ENCODE assay signal across 1 cellular context in genomic region chr20:32631916-32632460, GRCh38.
TF ChIP-seq lines count a peak whose summit lies in the region.

No MANE protein-coding gene starts in this region.

TF ChIP-seq in K562, 482 proteins besides CTCF, POLR2A, EP300 and RAD21 (continues in another document):
- peak; percentile 71; the same call in 1 of the 2 replicates for TF ChIP-seq ARID4B (CRISPR knock-in tag; IDR thresholded peaks at IDR 0.05)
- no peak for TF ChIP-seq RBM22 (IDR thresholded peaks at IDR 0.05; ENCODE audit: low read depth, low read length, poor library complexity, severe bottlenecking)
- TF ChIP-seq ZNF140 (CRISPR knock-in tag; IDR thresholded peaks at IDR 0.05), result no peak
- 0 out of 2 replicates have a peak, but pooled peaks have one; percentile 83 for TF ChIP-seq AFF4 (CRISPR knock-in tag; IDR thresholded peaks at IDR 0.05)
- TF ChIP-seq POLR2G (IDR thresholded peaks at IDR 0.05; ENCODE audit: low read depth, low read length), result peak; percentile 81
- TF ChIP-seq ZNF561 (CRISPR knock-in tag; conservative IDR thresholded peaks at IDR 0.05), result no peak
- TF ChIP-seq FOXK1 (CRISPR knock-in tag; IDR thresholded peaks at IDR 0.05; ENCODE audit: borderline replicate concordance), result no peak; the same call in 1 of the 2 replicates
- peak; percentile 86; the same call in 1 of the 2 replicates for TF ChIP-seq ZC3H4 (CRISPR knock-in tag; IDR thresholded peaks at IDR 0.05; ENCODE audit: borderline replicate concordance)
- TF ChIP-seq SNAPC5 (CRISPR knock-in tag; IDR thresholded peaks at IDR 0.05), result no peak
- TF ChIP-seq ZNF197 (CRISPR knock-in tag; IDR thresholded peaks at IDR 0.05; ENCODE audit: low read depth), result no peak
- TF ChIP-seq TEAD1 (CRISPR knock-in tag; IDR thresholded peaks at IDR 0.05), result peak in 1 of 2 experiments; percentile 57; a peak in 1 of 4 replicates
- no peak for TF ChIP-seq NR2C2 (CRISPR knock-in tag; IDR thresholded peaks at IDR 0.05)
- TF ChIP-seq NR2C2 (tag; IDR thresholded peaks at IDR 0.05), result peak; percentile 41
- TF ChIP-seq ZNF740 (CRISPR knock-in tag; IDR thresholded peaks at IDR 0.05), result 0 out of 2 replicates have a peak, but pooled peaks have one; percentile 16
- TF ChIP-seq ZNF740 (tag; IDR thresholded peaks at IDR 0.05), result no peak
- no peak for TF ChIP-seq PATZ1 (CRISPR knock-in tag; IDR thresholded peaks at IDR 0.05; ENCODE audit: borderline replicate concordance)
- peak; percentile 61 for TF ChIP-seq SNRNP70 (optimal IDR thresholded peaks at IDR 0.05; ENCODE audit: low read depth, low read length)
- 0 out of 2 replicates have a peak, but pooled peaks have one; percentile 30 for TF ChIP-seq RFX7 (CRISPR knock-in tag; IDR thresholded peaks at IDR 0.05)
- 0 out of 2 replicates have a peak, but pooled peaks have one; percentile 2 for TF ChIP-seq HOMEZ (CRISPR knock-in tag; IDR thresholded peaks at IDR 0.05)
- peak; percentile 72 for TF ChIP-seq ZFX (CRISPR knock-in tag; IDR thresholded peaks at IDR 0.05)
- peak; percentile 51; the same call in 1 of the 2 replicates for TF ChIP-seq RNF2 (IDR thresholded peaks at IDR 0.05)
- no peak for TF ChIP-seq SREBF1 (IDR thresholded peaks at IDR 0.05; ENCODE audit: borderline replicate concordance, low read depth, low read length)
- peak; percentile 81 for TF ChIP-seq KAT7 (CRISPR knock-in tag; IDR thresholded peaks at IDR 0.05; ENCODE audit: borderline replicate concordance)
- TF ChIP-seq SAFB2 (IDR thresholded peaks at IDR 0.05; ENCODE audit: borderline replicate concordance, low read depth, low read length, severe bottlenecking), result no peak
- peak; percentile 62 for TF ChIP-seq RBBP5 (IDR thresholded peaks at IDR 0.05; ENCODE audit: borderline replicate concordance, insufficient read depth, low read length, poor library complexity, severe bottlenecking)
- TF ChIP-seq CBFB (CRISPR knock-in tag; IDR thresholded peaks at IDR 0.05), result peak; percentile 92
- TF ChIP-seq L3MBTL2 (IDR thresholded peaks at IDR 0.05), result peak; percentile 53
- TF ChIP-seq HDAC8 (tag; IDR thresholded peaks at IDR 0.05), result no peak
- TF ChIP-seq HMGXB4 (CRISPR knock-in tag; IDR thresholded peaks at IDR 0.05), result no peak
- peak; percentile 53; the same call in 1 of the 2 replicates for TF ChIP-seq ZNF431 (CRISPR knock-in tag; IDR thresholded peaks at IDR 0.05)
- peak; percentile 19 for TF ChIP-seq SAP30 (IDR thresholded peaks at IDR 0.05; ENCODE audit: borderline replicate concordance, insufficient read depth, low read depth, low read length, poor library complexity, severe bottlenecking)
- TF ChIP-seq ZNF644 (tag; IDR thresholded peaks at IDR 0.05; ENCODE audit: low read depth), result no peak
- TF ChIP-seq RBFOX2 (IDR thresholded peaks at IDR 0.05; ENCODE audit: low read depth, low read length), result peak; percentile 93
- no peak for TF ChIP-seq DMBX1 (CRISPR knock-in tag; IDR thresholded peaks at IDR 0.05; ENCODE audit: borderline replicate concordance)
- no peak for TF ChIP-seq NCOA1 (IDR thresholded peaks at IDR 0.05; ENCODE audit: low read depth)
- 0 out of 2 replicates have a peak, but pooled peaks have one; percentile 34 for TF ChIP-seq CXXC5 (CRISPR knock-in tag; IDR thresholded peaks at IDR 0.05)
- TF ChIP-seq ZBTB7A (IDR thresholded peaks at IDR 0.05; ENCODE audit: borderline replicate concordance, control insufficient read depth, low read depth, low read length), result peak; percentile 61; the same call in 1 of the 2 replicates
- no peak for TF ChIP-seq BRCA1 (IDR thresholded peaks at IDR 0.05)
- TF ChIP-seq BRCA1 (CRISPR knock-in tag; IDR thresholded peaks at IDR 0.05), result 0 out of 2 replicates have a peak, but pooled peaks have one; percentile 34
- TF ChIP-seq GTF3C2 (IDR thresholded peaks at IDR 0.05; ENCODE audit: borderline replicate concordance, extremely low read depth, insufficient read length), result no peak
- peak; percentile 20 for TF ChIP-seq TAF1 (IDR thresholded peaks at IDR 0.05; ENCODE audit: control insufficient read depth, extremely low read depth, insufficient read depth, low read length, severe bottlenecking)
- 0 out of 2 replicates have a peak, but pooled peaks have one; percentile 1 for TF ChIP-seq FOSL1 (tag; conservative IDR thresholded peaks at IDR 0.05)
- 0 out of 4 replicates have a peak, but pooled peaks of 1 of the 2 experiments have one; percentile 32 for TF ChIP-seq KDM4B (IDR thresholded peaks at IDR 0.05; ENCODE audit: borderline replicate concordance in 2 of 2, low read depth in 1 of 2)
- TF ChIP-seq CREB5 (CRISPR knock-in tag; IDR thresholded peaks at IDR 0.05), result no peak
